In genomic region chr15:81666828-81667227, GRCh38 we compare ENCODE assay signal across 1 cellular context.
TF ChIP-seq lines count a peak whose summit lies in the region.

No MANE protein-coding gene starts in this region.

TF ChIP-seq in GM12878, 131 proteins besides CTCF, POLR2A, EP300 and RAD21 (continued from another document):
- TF ChIP-seq, protein P1, sequence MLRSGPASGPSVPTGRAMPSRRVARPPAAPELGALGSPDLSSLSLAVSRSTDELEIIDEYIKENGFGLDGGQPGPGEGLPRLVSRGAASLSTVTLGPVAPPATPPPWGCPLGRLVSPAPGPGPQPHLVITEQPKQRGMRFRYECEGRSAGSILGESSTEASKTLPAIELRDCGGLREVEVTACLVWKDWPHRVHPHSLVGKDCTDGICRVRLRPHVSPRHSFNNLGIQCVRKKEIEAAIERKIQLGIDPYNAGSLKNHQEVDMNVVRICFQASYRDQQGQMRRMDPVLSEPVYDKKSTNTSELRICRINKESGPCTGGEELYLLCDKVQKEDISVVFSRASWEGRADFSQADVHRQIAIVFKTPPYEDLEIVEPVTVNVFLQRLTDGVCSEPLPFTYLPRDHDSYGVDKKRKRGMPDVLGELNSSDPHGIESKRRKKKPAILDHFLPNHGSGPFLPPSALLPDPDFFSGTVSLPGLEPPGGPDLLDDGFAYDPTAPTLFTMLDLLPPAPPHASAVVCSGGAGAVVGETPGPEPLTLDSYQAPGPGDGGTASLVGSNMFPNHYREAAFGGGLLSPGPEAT (IDR thresholded peaks at IDR 0.05; ENCODE audit: low read depth): peak; percentile 21; the same call in 1 of the 2 replicates
- TF ChIP-seq SREBF1 (IDR thresholded peaks at IDR 0.05; ENCODE audit: low read length): no peak
- peak; percentile 22; the same call in 1 of the 2 replicates for TF ChIP-seq IKZF1 (conservative IDR thresholded peaks at IDR 0.05)
- peak; percentile 57; the same call in 1 of the 2 replicates for TF ChIP-seq DPF2 (IDR thresholded peaks at IDR 0.05)
- peak; percentile 35; the same call in 1 of the 2 replicates for TF ChIP-seq JUNB (IDR thresholded peaks at IDR 0.05)
- no peak for TF ChIP-seq TARDBP (IDR thresholded peaks at IDR 0.05; ENCODE audit: borderline replicate concordance)
- no peak for TF ChIP-seq CHD2 (IDR thresholded peaks at IDR 0.05; ENCODE audit: borderline replicate concordance, low read depth, low read length)
- peak; percentile 15; the same call in 1 of the 2 replicates for TF ChIP-seq ATF2 (IDR thresholded peaks at IDR 0.05; ENCODE audit: low read length)
- TF ChIP-seq SPI1 (IDR thresholded peaks at IDR 0.05; ENCODE audit: borderline replicate concordance, insufficient read depth, low read depth, low read length): peak; percentile 15; the same call in 1 of the 2 replicates
- peak; percentile 30; the same call in 1 of the 2 replicates for TF ChIP-seq RUNX3 (IDR thresholded peaks at IDR 0.05; ENCODE audit: low read length)
- no peak for TF ChIP-seq ZBTB40 (IDR thresholded peaks at IDR 0.05; ENCODE audit: borderline replicate concordance)
- TF ChIP-seq BHLHE40 (IDR thresholded peaks at IDR 0.05; ENCODE audit: borderline replicate concordance in 1 of 2, low read depth in 2 of 2, low read length in 1 of 2): no peak
TF ChIP-seq in GM12878: peak in this region for 8.
